ENCODE assay signal across 19 cellular contexts in the genomic region with DNA sequence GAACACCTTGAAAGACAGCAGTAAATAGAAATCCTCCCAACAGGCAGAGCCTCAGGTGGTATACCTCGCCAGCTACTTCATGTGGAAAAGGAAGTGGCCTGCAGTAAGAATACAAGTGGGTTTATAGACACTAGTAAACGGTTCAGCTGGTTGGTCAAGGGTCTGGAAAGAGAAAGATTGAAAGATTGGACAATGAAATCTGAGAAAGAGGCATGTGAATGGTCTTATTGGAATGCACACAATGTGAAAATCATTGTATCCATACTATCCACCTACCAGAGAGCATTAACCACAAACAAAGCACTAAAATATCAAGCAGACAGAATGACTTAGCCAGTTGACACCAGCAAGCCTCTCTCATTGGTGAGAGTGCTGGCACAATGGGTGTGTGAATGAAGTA.
"Had no signal": no experiment of that assay in that cellular context is flagged by ENCODE, and none has a peak within 500 bp of the region (broad histone marks: within the 10 kb centered on the region; RNA-seq: fewer than 3 reads in every experiment).

No MANE protein-coding gene starts in this region.

- H3K27me3 ChIP-seq: heart left ventricle, neural progenitor cell, pancreas, tibial nerve had no signal

- H3K9me3 Mint-ChIP-seq: activated B cell treated with CpG ODN at 0.5 μM for 24 hours; immature natural killer cell; naive B cell; neural progenitor cell; stimulated activated naive B cell treated with anti-CD40 and anti-IgM and Interleukin-4, amounts not matched to agents 10 μg/mL and 1 μg/mL and 100 μg/mL, for 72 hours had no signal

- H3K36me3 Mint-ChIP-seq: activated naive CD8-positive, alpha-beta T cell treated with anti-CD3 and anti-CD28 coated beads for 36 hours; immature natural killer cell; naive B cell; neural progenitor cell; stimulated activated naive B cell treated with anti-CD40 and anti-IgM and Interleukin-4, amounts not matched to agents 10 μg/mL and 1 μg/mL and 100 μg/mL, for 72 hours had no signal

- H3K9me3 ChIP-seq: heart left ventricle, pancreas, tibial nerve had no signal

- H3K4me1 ChIP-seq: neural progenitor cell, pancreas had no signal

- H3K36me3 ChIP-seq: heart left ventricle, neural progenitor cell, pancreas, tibial nerve had no signal

- H3K4me3 Mint-ChIP-seq: activated B cell treated with CpG ODN at 0.5 μM for 24 hours; activated naive CD8-positive, alpha-beta T cell treated with anti-CD3 and anti-CD28 coated beads for 36 hours; activated T-cell treated with anti-CD3 and anti-CD28 coated beads, Interleukin-2, amount 50 U/mL, for 72 hours; immature natural killer cell; naive B cell; neural progenitor cell; stimulated activated naive B cell treated with anti-CD40 and anti-IgM and Interleukin-4, amounts not matched to agents 10 μg/mL and 1 μg/mL and 100 μg/mL, for 72 hours had no signal

- H3K4me3 ChIP-seq: heart left ventricle, neural progenitor cell, pancreas, tibial nerve had no signal

- ATAC-seq: activated T-cell treated with anti-CD3 and anti-CD28 coated beads, Interleukin-2, amount 50 U/mL, for 72 hours; heart left ventricle; left lobe of liver; pancreas; stimulated activated naive B cell treated with anti-CD40 and anti-IgM and Interleukin-4, amounts not matched to agents 10 μg/mL and 1 μg/mL and 100 μg/mL, for 72 hours had no signal

- H3K27ac Mint-ChIP-seq: activated B cell treated with CpG ODN at 0.5 μM for 24 hours; activated naive CD8-positive, alpha-beta T cell treated with anti-CD3 and anti-CD28 coated beads for 36 hours; activated T-cell treated with anti-CD3 and anti-CD28 coated beads, Interleukin-2, amount 50 U/mL, for 72 hours; immature natural killer cell; naive B cell; neural progenitor cell; stimulated activated naive B cell treated with anti-CD40 and anti-IgM and Interleukin-4, amounts not matched to agents 10 μg/mL and 1 μg/mL and 100 μg/mL, for 72 hours had no signal

- H3K27me3 Mint-ChIP-seq: activated B cell treated with CpG ODN at 0.5 μM for 24 hours; activated naive CD8-positive, alpha-beta T cell treated with anti-CD3 and anti-CD28 coated beads for 36 hours; naive B cell had no signal

- H3K9ac ChIP-seq: neural progenitor cell had no signal

- DNase-seq: activated B cell treated with CpG ODN at 0.5 μM for 24 hours; activated CD4-positive, alpha-beta T cell treated with anti-CD3 and anti-CD28 coated beads for 48 hours; activated CD8-positive, alpha-beta memory T cell treated with anti-CD3 and anti-CD28 coated beads, Interleukin-2, amount 50 U/mL, for 48 hours; activated gamma-delta T cell treated with Interleukin-2 at 50 U/mL for 16 hours; activated naive CD8-positive, alpha-beta T cell treated with anti-CD3 and anti-CD28 coated beads for 36 hours; activated T-cell treated with anti-CD3 and anti-CD28 coated beads, Interleukin-2, amount 50 U/mL, for 72 hours; amygdala; cerebellar nuclear complex; effector CD8-positive, alpha-beta T cell; heart left ventricle; immature natural killer cell; naive B cell; pancreas; stimulated activated CD4-positive, alpha-beta T cell treated with anti-CD3 and anti-CD28 coated beads, Interleukin-15, amount 100 ng/mL, for 24 hours; stimulated activated CD4-positive, alpha-beta T cell treated with anti-CD3 and anti-CD28 coated beads, Interleukin-4, amount 100 ng/mL, for 1 hour; stimulated activated naive B cell treated with anti-CD40 and anti-IgM and Interleukin-4, amounts not matched to agents 10 μg/mL and 1 μg/mL and 100 μg/mL, for 72 hours had no signal

- H3K27ac ChIP-seq: heart left ventricle, neural progenitor cell, pancreas, tibial nerve had no signal

- H3K4me2 ChIP-seq: neural progenitor cell had no signal

- H2AFZ ChIP-seq: neural progenitor cell had no signal
